ENCODE assay signal across 29 cellular contexts in the genomic region with DNA sequence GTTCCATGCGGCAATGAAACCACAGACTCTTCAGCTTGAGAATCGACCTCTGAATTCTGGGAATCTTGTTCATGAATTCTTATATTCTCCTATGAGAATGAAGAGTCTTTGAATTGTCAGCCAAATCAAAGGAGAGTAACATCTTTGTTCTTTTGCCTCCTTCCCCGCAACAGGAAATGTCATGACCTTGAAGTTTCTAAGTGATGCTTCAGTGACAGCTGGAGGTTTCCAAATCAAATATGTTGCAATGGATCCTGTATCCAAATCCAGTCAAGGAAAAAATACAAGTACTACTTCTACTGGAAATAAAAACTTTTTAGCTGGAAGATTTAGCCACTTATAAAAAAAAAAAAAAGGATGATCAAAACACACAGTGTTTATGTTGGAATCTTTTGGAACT. TPM values are rescaled to one million over a fixed set of nuclear protein-coding genes. Genes with fewer than 3 reads are reported as not detected.
DNase-seq lines count a peak whose midpoint lies in the region; ATAC-seq and TF ChIP-seq lines count a peak whose summit lies in the region.
"Had no signal": no experiment of that assay in that cellular context is flagged by ENCODE, and none has a peak within 500 bp of the region (broad histone marks: within the 10 kb centered on the region; RNA-seq: fewer than 3 reads in every experiment).

No MANE protein-coding gene starts in this region.

- POLR2A ChIA-PET in MCF 10A (lab: Yijun Ruan, JAX) (no interaction called here), PC-9 (lab: Charles Lee; ENCODE audit: unreplicated experiment) (no interaction called here)

- H3K36me3 ChIP-seq in breast epithelium (no peaks in the 10 kb centered on the region), PC-9 (ENCODE audit: low read depth) (no peaks in the 10 kb centered on the region)
- H3K36me3 ChIP-seq: brain microvascular endothelial cell, lower lobe of right lung, suprapubic skin, upper lobe of right lung had no signal

- intact Hi-C loops in MCF 10A (cut with micrococcal nuclease), result no loop called here
- intact Hi-C loops in breast epithelium (cut with DNase I; ENCODE audit: low total_unique reads), result no loop called here
- intact Hi-C loops in PC-9 (cut with micrococcal nuclease; ENCODE audit: unreplicated experiment), result no loop called here

- no peaks in the 10 kb centered on the region for H3K9me2 ChIP-seq in PC-9 (ENCODE audit: insufficient read depth)

- H3K4me1 ChIP-seq in breast epithelium (no peaks in the 10 kb centered on the region), PC-9 (replicated peaks; ENCODE audit: insufficient read depth) (no peaks in the 10 kb centered on the region)
- H3K4me1 ChIP-seq: lower lobe of right lung, suprapubic skin, upper lobe of right lung had no signal

- no peak overlapping the region for H3K4me2 ChIP-seq in PC-9

- no peak overlapping the region for H3K4me3 Mint-ChIP-seq in MCF 10A (ENCODE audit: unreplicated experiment)
- H3K4me3 Mint-ChIP-seq: activated CD4-positive, alpha-beta memory T cell treated with anti-CD3 and anti-CD28 coated beads for 36 hours; activated naive CD4-positive, alpha-beta T cell treated with anti-CD3 and anti-CD28 coated beads, Interleukin-2, amount 10 ng/mL, durations not matched to agents 7 days and 5 days; activated T-helper 1 cell treated with anti-CD3 and anti-CD28 coated beads, Interleukin-12 subunit alpha, Interleukin-12 subunit beta, Interleukin-2, Interleukin-4 antibody, amounts not matched to agents 30 ng/mL and 10 ng/mL and 1 ng/mL, durations not matched to agents 14 hours and 24 hours and 36 hours; CD4-positive, CD25-positive, alpha-beta regulatory T cell; nephron progenitor cell had no signal

- no peak overlapping the region for H2AFZ ChIP-seq in PC-9

- no peak for TF ChIP-seq POLR2A in breast epithelium (IDR thresholded peaks at IDR 0.05)
- TF ChIP-seq POLR2A in erythroblast (IDR thresholded peaks at IDR 0.05; ENCODE audit: low read length), result no peak

- H4K20me1 ChIP-seq in PC-9 (ENCODE audit: insufficient read depth), result no peaks in the 10 kb centered on the region

- TF ChIP-seq CTCF in MCF 10A (IDR thresholded peaks at IDR 0.05; ENCODE audit: unreplicated experiment) (no peak), breast epithelium (IDR thresholded peaks at IDR 0.05) (no peak), cardiac fibroblast (IDR thresholded peaks at IDR 0.05; ENCODE audit: low read depth, low read length) (no peak), PC-9 (conservative IDR thresholded peaks at IDR 0.05) (no peak)

- H3K4me3 ChIP-seq in breast epithelium (no peak overlapping the region), cardiac fibroblast (replicated peaks in 1 of 2; ENCODE audit: low read depth in 2 of 2, low read length in 2 of 2) (no peak overlapping the region), PC-9 (no peak overlapping the region)
- H3K4me3 ChIP-seq: lower lobe of right lung, suprapubic skin, upper lobe of right lung had no signal

- H3K27me3 ChIP-seq in breast epithelium (no peaks in the 10 kb centered on the region), PC-9 (ENCODE audit: insufficient read depth, low read depth) (no peaks in the 10 kb centered on the region)
- H3K27me3 ChIP-seq: brain microvascular endothelial cell, suprapubic skin, upper lobe of right lung had no signal

- H3K27ac ChIP-seq in breast epithelium (no peak overlapping the region), PC-9 (no peak overlapping the region)
- H3K27ac ChIP-seq: brain microvascular endothelial cell, lower lobe of right lung, suprapubic skin, upper lobe of right lung had no signal

- no peaks in the 10 kb centered on the region for H3K9me3 ChIP-seq in breast epithelium
- H3K9me3 ChIP-seq in PC-9 (ENCODE audit: insufficient read depth, low read depth), result no peaks in the 10 kb centered on the region
- H3K9me3 ChIP-seq: lower lobe of right lung, suprapubic skin, upper lobe of right lung had no signal

- H3F3A ChIP-seq in PC-9 (ENCODE audit: insufficient read depth, low read depth), result no peaks in the 10 kb centered on the region

- ATAC-seq in HG02759 (IDR thresholded peaks at IDR 0.05; ENCODE audit: unreplicated experiment), result no peak
- ATAC-seq: activated CD4-positive, CD25-positive, alpha-beta regulatory T cell treated with anti-CD3 and anti-CD28 coated beads, Interleukin-2, amount 50 U/mL, for 24 hours; lower lobe of right lung; PC-3; Right ventricle myocardium inferior; upper lobe of right lung had no signal

- H3K27me3 Mint-ChIP-seq in MCF 10A (ENCODE audit: insufficient read depth, unreplicated experiment), result no peaks in the 10 kb centered on the region
- H3K27me3 Mint-ChIP-seq: activated CD4-positive, alpha-beta memory T cell treated with anti-CD3 and anti-CD28 coated beads for 36 hours; CD4-positive, CD25-positive, alpha-beta regulatory T cell had no signal

- CTCF ChIA-PET in MCF 10A (lab: Yijun Ruan, JAX), result interaction anchor here (0.7 to 1.1 kb wide), 3 partner anchors 9 to 31 kb away, joined by 3 read pairs; no protein-coding TSS in a partner anchor
- CTCF ChIA-PET in PC-9 (lab: Charles Lee), result no interaction called here

- H3K79me2 ChIP-seq in PC-9 (ENCODE audit: low read depth), result no peaks in the 10 kb centered on the region

- no peaks in the 10 kb centered on the region for H3K36me3 Mint-ChIP-seq in MCF 10A (ENCODE audit: insufficient read depth, unreplicated experiment)
- H3K36me3 Mint-ChIP-seq: activated CD4-positive, alpha-beta memory T cell treated with anti-CD3 and anti-CD28 coated beads for 36 hours; activated naive CD4-positive, alpha-beta T cell treated with anti-CD3 and anti-CD28 coated beads, Interleukin-2, amount 10 ng/mL, durations not matched to agents 7 days and 5 days; CD4-positive, CD25-positive, alpha-beta regulatory T cell had no signal

- H3K4me1 Mint-ChIP-seq in MCF 10A (ENCODE audit: insufficient read depth, unreplicated experiment), result peaks cover 9% of the 10 kb centered on the region

- H3K27ac Mint-ChIP-seq in MCF 10A (ENCODE audit: low read depth, unreplicated experiment), result no peak overlapping the region
- H3K27ac Mint-ChIP-seq: activated CD4-positive, alpha-beta memory T cell treated with anti-CD3 and anti-CD28 coated beads for 36 hours; activated naive CD4-positive, alpha-beta T cell treated with anti-CD3 and anti-CD28 coated beads, Interleukin-2, amount 10 ng/mL, durations not matched to agents 7 days and 5 days; activated T-helper 1 cell treated with anti-CD3 and anti-CD28 coated beads, Interleukin-12 subunit alpha, Interleukin-12 subunit beta, Interleukin-2, Interleukin-4 antibody, amounts not matched to agents 30 ng/mL and 10 ng/mL and 1 ng/mL, durations not matched to agents 14 hours and 24 hours and 36 hours; CD4-positive, CD25-positive, alpha-beta regulatory T cell; nephron progenitor cell had no signal

- peak; percentile 17 for DNase-seq in MCF 10A (ENCODE audit: unreplicated experiment)
- no peak for DNase-seq in breast epithelium (ENCODE audit: low spot score in 2 of 2)
- peak; percentile 55 to 63 for DNase-seq in cardiac fibroblast (ENCODE audit: low read depth in 2 of 2)
- peak; percentile 86 for DNase-seq in iris pigment epithelial cell (ENCODE audit: low read depth)
- DNase-seq in erythroblast (lab: John Stamatoyannopoulos, UW), result no peak
- DNase-seq in PC-9, result no peak
- no peak for DNase-seq in D341Med (ENCODE audit: low spot score)
- DNase-seq: activated CD4-positive, alpha-beta memory T cell treated with anti-CD3 and anti-CD28 coated beads for 36 hours; activated naive CD4-positive, alpha-beta T cell treated with anti-CD3 and anti-CD28 coated beads, Interleukin-2, amount 10 ng/mL, durations not matched to agents 7 days and 5 days; amniotic stem cell; brain microvascular endothelial cell; GOT3; lower lobe of right lung; NCI-H1930; NCI-H526 treated with DMSO at 0.1 percent for 48 hours; nephron progenitor cell; NK-92 treated with Interleukin-12 subunit alpha and Interleukin-12 subunit beta, amount 100 ng/mL, for 24 hours; PC-3; small intestine; stimulated activated naive CD4-positive, alpha-beta T cell treated with Interleukin-2 at 50 U/mL for 16 hours; upper lobe of right lung had no signal

- H3K9me3 Mint-ChIP-seq in MCF 10A (ENCODE audit: unreplicated experiment), result no peaks in the 10 kb centered on the region
- H3K9me3 Mint-ChIP-seq: activated CD4-positive, alpha-beta memory T cell treated with anti-CD3 and anti-CD28 coated beads for 36 hours; activated naive CD4-positive, alpha-beta T cell treated with anti-CD3 and anti-CD28 coated beads, Interleukin-2, amount 10 ng/mL, durations not matched to agents 7 days and 5 days; activated T-helper 1 cell treated with anti-CD3 and anti-CD28 coated beads, Interleukin-12 subunit alpha, Interleukin-12 subunit beta, Interleukin-2, Interleukin-4 antibody, amounts not matched to agents 30 ng/mL and 10 ng/mL and 1 ng/mL, durations not matched to agents 14 hours and 24 hours and 36 hours; nephron progenitor cell had no signal

- BruUV-seq in MCF 10A (replicated peaks; lab: Mats Ljungman, UMichigan) (no TSS peak), PC-9 (replicated peaks; lab: Mats Ljungman, UMichigan) (no TSS peak)

RNA-seq across cellular contexts. Expression of a gene that starts 21.8 kb away (rescaled TPM):
- total RNA-seq in MCF 10A (2022) (1.8 and 3.7 TPM in 2 replicates), breast epithelium (10 to 100 TPM in 1 of 3 donors, 1 to 10 TPM in 2; 2.6 to 12.5 (median 5.3) TPM), PC-9 (2021) (not detected in 2 replicates)
- total RNA-seq: activated CD4-positive, alpha-beta memory T cell treated with anti-CD3 and anti-CD28 coated beads for 36 hours; activated T-helper 1 cell treated with anti-CD3 and anti-CD28 coated beads, Interleukin-12 subunit alpha, Interleukin-12 subunit beta, Interleukin-2, Interleukin-4 antibody, amounts not matched to agents 30 ng/mL and 10 ng/mL and 1 ng/mL, durations not matched to agents 14 hours and 24 hours and 36 hours; CD4-positive, CD25-positive, alpha-beta regulatory T cell; M059J; osteocyte; PC-3 had no signal

RNA-seq across cellular contexts. Expression of a gene that starts 30.5 kb away (rescaled TPM):
- total RNA-seq in MCF 10A (2022), result 42.5 and 47.3 TPM in 2 replicates
- 10 to 100 TPM; 35.5 to 78.2 (median 50.5) TPM for total RNA-seq in breast epithelium
- total RNA-seq in PC-9 (2021), result 39.4 and 47.2 TPM in 2 replicates

Comparison
In these comparisons a context has a peak if more than half of its experiments do, and no peak if none do; other contexts are left out.
1. DNase-seq: peak in MCF 10A (single experiment), cardiac fibroblast (2 of 2) and iris pigment epithelial cell (single experiment); none in breast epithelium (0 of 2), erythroblast (0 of 2), PC-9 (0 of 2) and D341Med (single experiment).